In genomic region chr19:12669272-12670158, GRCh38 we compare ENCODE assay signal across 8 cellular contexts. TPM values are rescaled to one million over a fixed set of nuclear protein-coding genes. Genes with fewer than 3 reads are reported as not detected.
DNase-seq lines count a peak whose midpoint lies in the region; ATAC-seq, FAIRE-seq and TF ChIP-seq lines count a peak whose summit lies in the region.

No MANE protein-coding gene starts in this region.

- DNase-seq in GM12865 (ENCODE audit: low read depth) (peak; percentile 90), LoVo (ENCODE audit: low spot score) (peak; percentile 83), SJCRH30 (peak; percentile 83 to 92), frontal cortex (ENCODE audit: low spot score in 2 of 2) (peak; percentile 85 to 86)
- DNase-seq in activated naive CD4-positive, alpha-beta T cell treated with Interleukin-2 at 50 U/mL for 16 hours, result peak; percentile 79

- H3K4me3 ChIP-seq in GM12865 (ENCODE audit: low read depth, low read length), result peak overlapping the region; percentile 70
- H3K4me3 ChIP-seq in SJCRH30, result peak overlapping the region; percentile 86
- H3K4me3 ChIP-seq in neuron (ENCODE audit: low read length), result peak overlapping the region; percentile 91
- peak overlapping the region; percentile 83 to 93 (median 90) for H3K4me3 ChIP-seq in subcutaneous abdominal adipose tissue (ENCODE audit: low read depth in 1 of 5, low read length in 5 of 5)

- H2AFZ ChIP-seq in neuron (ENCODE audit: low read depth, low read length), result peak overlapping the region; percentile 69

- no peaks in the 10 kb centered on the region; the same call in 1 of the 2 replicates for H3K4me1 ChIP-seq in SJCRH30
- H3K4me1 ChIP-seq in neuron (ENCODE audit: insufficient read depth, low read length), result peaks cover 41% of the 10 kb centered on the region
- peaks cover 23 to 64% (median 48%) of the 10 kb centered on the region in 5 donors for H3K4me1 ChIP-seq in subcutaneous abdominal adipose tissue (ENCODE audit: control insufficient read depth in 5 of 5, insufficient read depth in 5 of 5, low read length in 5 of 5)

- ATAC-seq in GM19351 (IDR thresholded peaks at IDR 0.05; ENCODE audit: unreplicated experiment), result no peak

- TF ChIP-seq CTCF in GM12865 (IDR thresholded peaks at IDR 0.05; ENCODE audit: insufficient read depth, low read depth, low read length, missing control alignments), result no peak

- H3K36me3 ChIP-seq in SJCRH30 (peaks cover 18% of the 10 kb centered on the region), neuron (ENCODE audit: insufficient read depth, low read length) (peaks cover 33% of the 10 kb centered on the region), subcutaneous abdominal adipose tissue (ENCODE audit: control insufficient read depth in 5 of 5, insufficient read depth in 5 of 5, low read length in 5 of 5) (peaks cover 0 to 35% (median 23%) of the 10 kb centered on the region in 5 donors)

- H3K27ac ChIP-seq in SJCRH30, result peak overlapping the region; percentile 87
- H3K27ac ChIP-seq in subcutaneous abdominal adipose tissue (ENCODE audit: low read depth, low read length), result peak overlapping the region; percentile 97

- no peak for FAIRE-seq in frontal cortex (lab: Jason Lieb, UNC)

- H3K9me3 ChIP-seq in SJCRH30 (replicated peaks) (no peaks in the 10 kb centered on the region), neuron (ENCODE audit: low read length) (no peaks in the 10 kb centered on the region), subcutaneous abdominal adipose tissue (ENCODE audit: control insufficient read depth in 5 of 5, low read length in 5 of 5) (no peaks in the 10 kb centered on the region)

- H3K9ac ChIP-seq in subcutaneous abdominal adipose tissue (ENCODE audit: low read length in 5 of 5), result peak overlapping the region; percentile 87 to 99 (median 98)

- H3K27me3 ChIP-seq in SJCRH30, result no peaks in the 10 kb centered on the region
- no peaks in the 10 kb centered on the region for H3K27me3 ChIP-seq in neuron (ENCODE audit: insufficient read depth, low read length)
- H3K27me3 ChIP-seq in subcutaneous abdominal adipose tissue (ENCODE audit: control insufficient read depth in 5 of 5, insufficient read depth in 4 of 5, low read length in 5 of 5), result no peaks in the 10 kb centered on the region

RNA-seq across cellular contexts. Expression of gene WDR83, which starts 2.9 kb away (rescaled TPM):
- 11.4 and 11.9 TPM in 2 replicates for total RNA-seq in SJCRH30 (2014; rRNA removed; shearing (Covaris generic))
- total RNA-seq in frontal cortex, result 9.0 TPM

RNA-seq across cellular contexts. Expression of gene MAN2B1, which starts 3.0 kb away (rescaled TPM):
- total RNA-seq in SJCRH30 (2014; rRNA removed; shearing (Covaris generic)), result 31.4 and 34.6 TPM in 2 replicates
- 10.6 TPM for total RNA-seq in frontal cortex

RNA-seq across cellular contexts. Expression of gene DHPS, which starts 12.2 kb away (rescaled TPM):
- 116 and 128 TPM in 2 replicates for total RNA-seq in SJCRH30 (2014; rRNA removed; shearing (Covaris generic))
- 92.9 TPM for total RNA-seq in frontal cortex

RNA-seq across cellular contexts. Expression of gene GNG14, which starts 18.3 kb away (rescaled TPM):
- 1.8 TPM in 1 of 2 replicates, not detected in the other for total RNA-seq in SJCRH30 (2014; rRNA removed; shearing (Covaris generic))
- total RNA-seq in frontal cortex, result not detected

RNA-seq across cellular contexts. Expression of gene FBXW9, which starts 26.9 kb away (rescaled TPM):
- 7.8 and 8.3 TPM in 2 replicates for total RNA-seq in SJCRH30 (2014; rRNA removed; shearing (Covaris generic))
- total RNA-seq in frontal cortex, result 6.5 TPM
